8 cellular contexts compared by ENCODE assay signal in genomic region chr3:71131893-71132314, GRCh38.
DNase-seq lines count a peak whose midpoint lies in the region; ATAC-seq and TF ChIP-seq lines count a peak whose summit lies in the region.

No MANE protein-coding gene starts in this region.

- H3K4me3 Mint-ChIP-seq in Caco-2 (ENCODE audit: unreplicated experiment): peak overlapping the region; percentile 94
- H3K4me3 Mint-ChIP-seq in progenitor cell of endocrine pancreas (ENCODE audit: low read depth): peak overlapping the region; percentile 27

- POLR2A ChIA-PET in Caco-2 (lab: Charles Lee) (interaction anchor here (0.7 to 1.4 kb wide), 4 partner anchors 9 to 179 kb away, joined by 3 to 7 read pairs (median 4); no protein-coding TSS in a partner anchor), OCI-LY7 (lab: Charles Lee) (interaction anchor here (0.6 to 2.6 kb wide), 20 partner anchors 14 to 456 kb away, joined by 3 to 12 read pairs (median 4); no protein-coding TSS in a partner anchor)

- H3K79me2 ChIP-seq in OCI-LY7 (ENCODE audit: insufficient read depth, low read depth, low read length): peaks cover 47% of the 10 kb centered on the region

- H3K9me3 Mint-ChIP-seq in Caco-2 (ENCODE audit: unreplicated experiment) (no peaks in the 10 kb centered on the region), progenitor cell of endocrine pancreas (ENCODE audit: low read depth) (no peaks in the 10 kb centered on the region)

- H3K27me3 Mint-ChIP-seq in Caco-2 (ENCODE audit: insufficient read depth, unreplicated experiment) (no peaks in the 10 kb centered on the region), progenitor cell of endocrine pancreas (no peaks in the 10 kb centered on the region)

- intact Hi-C loops in Caco-2 (cut with micrococcal nuclease; ENCODE audit: unreplicated experiment): loop anchor here (1.0 to 2.0 kb wide), 8 partner anchors 21 to 173 kb away; no protein-coding TSS in a partner anchor
- intact Hi-C loops in OCI-LY7 (cut with micrococcal nuclease; ENCODE audit: unreplicated experiment): loop anchor here (5.0 kb wide), 3 partner anchors 125 to 380 kb away; no protein-coding TSS in a partner anchor

- H3K4me3 ChIP-seq in Caco-2 (ENCODE audit: low read depth, low read length) (no peak overlapping the region), OCI-LY7 (ENCODE audit: low read depth, low read length, poor library complexity, severe bottlenecking) (peak overlapping the region; percentile 85)

- H3K9me3 ChIP-seq in Caco-2 (no peaks in the 10 kb centered on the region), OCI-LY7 (ENCODE audit: low read length) (no peaks in the 10 kb centered on the region)

- H3K27ac Mint-ChIP-seq in Caco-2 (ENCODE audit: unreplicated experiment): peak overlapping the region; percentile 83
- peak overlapping the region; percentile 94 for H3K27ac Mint-ChIP-seq in progenitor cell of endocrine pancreas

- no peaks in the 10 kb centered on the region for H4K20me1 ChIP-seq in OCI-LY7 (ENCODE audit: insufficient read depth, low read length)

- H3K4me1 ChIP-seq in Caco-2 (peaks cover 67% of the 10 kb centered on the region), OCI-LY7 (ENCODE audit: insufficient read depth, low read length, poor library complexity, severe bottlenecking) (peaks cover 64% of the 10 kb centered on the region)

- ATAC-seq in HG03095 (IDR thresholded peaks at IDR 0.05; ENCODE audit: unreplicated experiment): no peak

- BruUV-seq in Caco-2 (replicated peaks; lab: Mats Ljungman, UMichigan) (no TSS peak), OCI-LY7 (replicated peaks; lab: Mats Ljungman, UMichigan) (no TSS peak)

- no peak for DNase-seq in Caco-2
- DNase-seq in OCI-LY7 (ENCODE audit: low spot score): peak; percentile 44
- DNase-seq in fibroblast of peridontal ligament (ENCODE audit: extremely low read depth): peak; percentile 43
- no peak for DNase-seq in progenitor cell of endocrine pancreas (ENCODE audit: low spot score, unreplicated experiment)
- no peak for DNase-seq in GF-D8 (lab: John Stamatoyannopoulos, UW)
- no peak for DNase-seq in activated CD8-positive, alpha-beta memory T cell treated with anti-CD3 and anti-CD28 coated beads for 24 hours
- DNase-seq in SIG-M5 (lab: John Stamatoyannopoulos, UW): no peak

- H3K27me3 ChIP-seq in Caco-2 (replicated peaks; ENCODE audit: control insufficient read depth, insufficient read depth, low read length): no peaks in the 10 kb centered on the region

- no peaks in the 10 kb centered on the region for H3K9me2 ChIP-seq in OCI-LY7 (ENCODE audit: insufficient read depth, low read length)

- no peaks in the 10 kb centered on the region; the same call in 1 of the 2 replicates for H3K36me3 ChIP-seq in Caco-2 (ENCODE audit: control insufficient read depth, insufficient read depth, low read length)
- no peaks in the 10 kb centered on the region for H3K36me3 ChIP-seq in OCI-LY7 (ENCODE audit: insufficient read depth, low read length)

- H3K4me1 Mint-ChIP-seq in Caco-2 (ENCODE audit: low read depth, unreplicated experiment) (peaks cover 37% of the 10 kb centered on the region), progenitor cell of endocrine pancreas (ENCODE audit: low read depth) (peaks cover 86% of the 10 kb centered on the region)

- H3K36me3 Mint-ChIP-seq in Caco-2 (ENCODE audit: insufficient read depth, unreplicated experiment): peaks cover 8% of the 10 kb centered on the region
- no peaks in the 10 kb centered on the region for H3K36me3 Mint-ChIP-seq in progenitor cell of endocrine pancreas (ENCODE audit: insufficient read depth)

- no peak for TF ChIP-seq CTCF in Caco-2 (IDR thresholded peaks at IDR 0.05; ENCODE audit: insufficient read depth in 1 of 2, low read depth in 1 of 2, low read length in 1 of 2, severe bottlenecking in 1 of 2, unreplicated experiment in 1 of 2)
- TF ChIP-seq CTCF in OCI-LY7 (conservative IDR thresholded peaks at IDR 0.05; ENCODE audit: low read length): no peak; the same call in 1 of the 2 replicates
- TF ChIP-seq CTCF in progenitor cell of endocrine pancreas (IDR thresholded peaks at IDR 0.05; ENCODE audit: unreplicated experiment): no peak

- H3K27ac ChIP-seq in OCI-LY7 (ENCODE audit: low read depth, low read length, poor library complexity, severe bottlenecking): peak overlapping the region; percentile 96

- CTCF ChIA-PET in Caco-2 (lab: Charles Lee) (interaction anchor here (0.6 kb wide), 1 partner anchor 44 kb away, joined by 4 read pairs; no protein-coding TSS in a partner anchor), OCI-LY7 (lab: Charles Lee; ENCODE audit: unreplicated experiment) (interaction anchor here (0.7 to 1.2 kb wide), 3 partner anchors 8 to 450 kb away, joined by 3 read pairs; no protein-coding TSS in a partner anchor)

- H2AFZ ChIP-seq in OCI-LY7 (ENCODE audit: low read length): peak overlapping the region; percentile 57; the same call in 1 of the 2 replicates

- H3K4me2 ChIP-seq in OCI-LY7 (ENCODE audit: low read length): peak overlapping the region; percentile 92

Comparison
In these comparisons a context has a peak if more than half of its experiments do, and no peak if none do; other contexts are left out.
1. DNase-seq: peak in OCI-LY7 (single experiment) and fibroblast of peridontal ligament (single experiment); none in Caco-2 (0 of 2), progenitor cell of endocrine pancreas (single experiment), GF-D8 (single experiment), activated CD8-positive, alpha-beta memory T cell treated with anti-CD3 and anti-CD28 coated beads for 24 hours (single experiment) and SIG-M5 (single experiment).